ENCODE assay signal across 15 cellular contexts in the genomic region with DNA sequence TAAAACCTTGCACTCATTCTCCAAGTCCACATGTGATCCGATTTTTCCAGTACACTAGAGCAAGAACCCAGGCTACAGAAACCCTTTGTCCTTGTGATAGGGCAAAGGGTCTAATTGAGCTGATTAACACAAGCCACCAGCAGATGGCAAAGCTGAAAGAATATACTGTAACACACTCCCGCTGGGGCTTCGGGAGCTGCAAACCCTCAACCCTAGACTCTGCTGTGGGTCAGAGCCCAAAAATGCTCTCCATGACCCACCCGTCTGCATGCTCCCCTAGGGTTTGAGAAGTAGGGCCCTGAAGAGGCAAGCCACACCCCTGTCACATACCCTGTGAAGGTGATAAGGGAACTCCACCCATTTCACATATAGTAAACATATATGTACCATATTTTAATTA. TPM values are rescaled to one million over a fixed set of nuclear protein-coding genes. Genes with fewer than 3 reads are reported as not detected.
A peak's percentile ranks its signal among the peaks of the same experiment; 100 is the strongest.
DNase-seq lines count a peak whose midpoint lies in the region; ATAC-seq and TF ChIP-seq lines count a peak whose summit lies in the region.
"Had no signal": no experiment of that assay in that cellular context is flagged by ENCODE, and none has a peak within 500 bp of the region (broad histone marks: within the 10 kb centered on the region; RNA-seq: fewer than 3 reads in every experiment).

No MANE protein-coding gene starts in this region.

- intact Hi-C loops in transverse colon (cut with DNase I; ENCODE audit: low total_unique reads), result no loop called here

- H3K4me1 Mint-ChIP-seq in effector memory CD8-positive, alpha-beta T cell (ENCODE audit: low read depth in 2 of 2), result peaks cover 17 to 22% of the 10 kb centered on the region in 2 donors
- peaks cover 8% of the 10 kb centered on the region for H3K4me1 Mint-ChIP-seq in mesothelial cell of epicardium

- H3K9me3 Mint-ChIP-seq in effector memory CD8-positive, alpha-beta T cell, result peaks cover 0 to 2% of the 10 kb centered on the region in 2 donors
- H3K9me3 Mint-ChIP-seq in mesothelial cell of epicardium, result peaks cover 21% of the 10 kb centered on the region

- ATAC-seq in effector memory CD8-positive, alpha-beta T cell (replicated peaks), result peak; percentile 46
- no peak for ATAC-seq in GM21576 (IDR thresholded peaks at IDR 0.05; ENCODE audit: unreplicated experiment)
- ATAC-seq: psoas muscle had no signal

- H3K9me3 ChIP-seq in BE2C, result no peaks in the 10 kb centered on the region; the same call in 1 of the 2 replicates
- no peaks in the 10 kb centered on the region for H3K9me3 ChIP-seq in transverse colon
- H3K9me3 ChIP-seq: psoas muscle, SJCRH30 had no signal

- no peaks in the 10 kb centered on the region for H3K27me3 Mint-ChIP-seq in effector memory CD8-positive, alpha-beta T cell
- H3K27me3 Mint-ChIP-seq in mesothelial cell of epicardium (ENCODE audit: low read depth), result no peaks in the 10 kb centered on the region

- no peak overlapping the region for H3K4me3 ChIP-seq in BE2C (ENCODE audit: low read depth, low read length)
- no peak overlapping the region for H3K4me3 ChIP-seq in transverse colon
- H3K4me3 ChIP-seq: psoas muscle, SJCRH30 had no signal

- TF ChIP-seq CTCF in BE2C (IDR thresholded peaks at IDR 0.05; ENCODE audit: low read depth, low read length) (0 out of 2 replicates have a peak, but pooled peaks have one; percentile 9), GM12873 (IDR thresholded peaks at IDR 0.05; ENCODE audit: insufficient read depth, low read depth, low read length, missing control alignments) (peak; percentile 39), mesothelial cell of epicardium (IDR thresholded peaks at IDR 0.05; ENCODE audit: unreplicated experiment) (no peak), transverse colon (IDR thresholded peaks at IDR 0.05) (peak in 1 of 5 experiments; percentile 9)

- TF ChIP-seq EP300 in transverse colon (IDR thresholded peaks at IDR 0.05; ENCODE audit: low read depth), result no peak

- H3K4me1 ChIP-seq in BE2C (no peaks in the 10 kb centered on the region), transverse colon (no peaks in the 10 kb centered on the region)
- H3K4me1 ChIP-seq: psoas muscle, SJCRH30 had no signal

- H3K4me3 Mint-ChIP-seq in effector memory CD8-positive, alpha-beta T cell, result no peak overlapping the region
- H3K4me3 Mint-ChIP-seq in mesothelial cell of epicardium, result no peak overlapping the region

- H3K27ac ChIP-seq in transverse colon, result no peak overlapping the region
- H3K27ac ChIP-seq: psoas muscle, SJCRH30 had no signal

- 57 to 58% methylated on average over 3 to 4 of the region's 4 CpGs for WGBS in transverse colon (ENCODE audit: low coverage in 1 of 2), 2 donors

- H3K36me3 ChIP-seq in BE2C, result no peaks in the 10 kb centered on the region
- H3K36me3 ChIP-seq in transverse colon, result no peaks in the 10 kb centered on the region
- H3K36me3 ChIP-seq: SJCRH30 had no signal

- H3K36me3 Mint-ChIP-seq in effector memory CD8-positive, alpha-beta T cell (ENCODE audit: insufficient read depth), result peaks cover 2% of the 10 kb centered on the region
- no peaks in the 10 kb centered on the region for H3K36me3 Mint-ChIP-seq in mesothelial cell of epicardium

- H3K27ac Mint-ChIP-seq in effector memory CD8-positive, alpha-beta T cell, result peak overlapping the region; percentile 35 to 84
- H3K27ac Mint-ChIP-seq in mesothelial cell of epicardium, result no peak overlapping the region

- no peak for TF ChIP-seq POLR2A in transverse colon (IDR thresholded peaks at IDR 0.05)

- H3K27me3 ChIP-seq in BE2C (no peaks in the 10 kb centered on the region), transverse colon (no peaks in the 10 kb centered on the region)
- H3K27me3 ChIP-seq: SJCRH30 had no signal

- in situ Hi-C loops in transverse colon (cut with MboI; ENCODE audit: low pct_ligation_motif_present in 1 of 4, low pct_unique_long_range_greater_than_20kb in 1 of 4, low sequenced_read_pairs in 3 of 4), result no loop called here

- DNase-seq in BE2C, result no peak
- peak; percentile 60 for DNase-seq in NOMO-1 treated with DMSO at 0.1 percent for 48 hours (lab: John Stamatoyannopoulos, UW; ENCODE audit: unreplicated experiment)
- DNase-seq in effector memory CD8-positive, alpha-beta T cell, result peak in 1 of 3 experiments; percentile 11
- DNase-seq in mesothelial cell of epicardium (ENCODE audit: low spot score in 2 of 2, unreplicated experiment in 2 of 2), result no peak
- DNase-seq in transverse colon, result no peak
- DNase-seq in hepatic stellate cell (ENCODE audit: low spot score), result no peak
- DNase-seq: activated CD4-positive, alpha-beta T cell treated with anti-CD3 and anti-CD28 coated beads for 1 hour; Calu3; head of caudate nucleus; mammary epithelial cell; NCI-H2029; psoas muscle; SJCRH30 had no signal

RNA-seq across cellular contexts. Expression of a gene that starts 33.6 kb away (rescaled TPM):
- polyA plus RNA-seq in BE2C (2012; ENCODE audit: insufficient read depth, insufficient read length, low read depth), result 25.5 TPM
- 73.5 to 77.2 TPM (median 76.2 TPM) in 3 replicates for total RNA-seq in mesothelial cell of epicardium
- 10 to 100 TPM; 15.0 to 64.6 (median 46.0) TPM for total RNA-seq in transverse colon
